1 cellular context compared by ENCODE assay signal in genomic region chr7:17369686-17370426, GRCh38.
TF ChIP-seq lines count a peak whose summit lies in the region.

No MANE protein-coding gene starts in this region.

TF ChIP-seq in GM23338, 12 proteins besides CTCF, POLR2A, EP300 and RAD21 (continued from another document):
- no peak for TF ChIP-seq REST (IDR thresholded peaks at IDR 0.05; ENCODE audit: unreplicated experiment)
